ENCODE assay signal across 11 cellular contexts in the genomic region with DNA sequence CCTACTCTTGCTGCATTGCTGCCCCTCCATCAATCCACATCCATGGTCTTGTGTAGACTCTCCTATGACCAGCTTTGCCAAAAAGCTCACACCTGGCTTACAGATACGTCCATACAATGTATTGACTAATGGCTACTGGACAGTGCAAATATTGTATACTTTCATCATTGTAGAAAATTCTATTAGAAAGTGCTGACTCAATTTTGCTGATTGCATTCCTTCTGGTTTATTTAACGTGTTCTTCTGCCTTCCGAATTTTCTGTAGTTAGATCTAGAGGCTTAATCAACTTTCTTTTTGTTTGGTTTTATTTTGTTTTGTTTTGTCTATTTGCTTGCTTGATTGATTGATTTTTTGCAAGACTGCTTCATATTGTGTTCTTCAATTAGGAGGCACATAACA.
"Had no signal": no experiment of that assay in that cellular context is flagged by ENCODE, and none has a peak within 500 bp of the region (broad histone marks: within the 10 kb centered on the region; RNA-seq: fewer than 3 reads in every experiment).

No MANE protein-coding gene starts in this region.

- H2AFZ ChIP-seq: GM23248, GM23338 had no signal

- H3K4me3 Mint-ChIP-seq: GM23338, H9, HFFc6 had no signal

- H3K9me3 ChIP-seq: HAP-1 had no signal

- H3K9ac ChIP-seq: GM23248 had no signal

- FAIRE-seq: H1, H54 had no signal

- H3K4me3 ChIP-seq: GM23248, GM23338, HAP-1 had no signal

- H3K36me3 ChIP-seq: HAP-1 had no signal

- H3K4me1 Mint-ChIP-seq: GM23338 had no signal

- H3K4me2 ChIP-seq: GM23338 had no signal

- H3K9me3 Mint-ChIP-seq: GM23338, H9, HFFc6 had no signal

- ATAC-seq: GM23338, HCT116 had no signal

- H3K27ac ChIP-seq: GM23248 had no signal

- H3K27ac Mint-ChIP-seq: GM23338, H9, HFFc6 had no signal

- DNase-seq: GM23248, GOT3, H7, H9, HCEC 1CT, HFFc6 had no signal
